In the genomic region with DNA sequence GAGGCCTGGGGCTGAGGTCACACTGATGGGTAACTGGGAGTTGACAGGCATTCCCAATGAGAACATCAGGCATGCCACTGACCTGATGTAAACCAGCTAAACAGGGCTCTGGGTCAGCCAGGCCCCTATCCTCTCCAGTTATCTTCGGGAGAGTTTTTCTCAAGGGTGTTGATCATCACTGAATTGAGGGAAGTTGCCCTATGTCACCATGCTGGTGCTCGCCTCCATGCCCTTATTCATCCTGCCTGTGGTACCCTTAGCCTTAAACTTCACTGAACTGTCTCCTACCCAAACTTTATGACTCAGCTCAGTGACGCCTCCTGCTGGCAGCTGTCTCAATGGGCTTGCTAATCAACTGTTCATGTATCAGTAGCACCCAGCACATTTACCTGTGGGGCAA, we compare ENCODE assay signal across 8 cellular contexts.
DNase-seq lines count a peak whose midpoint lies in the region; ATAC-seq and TF ChIP-seq lines count a peak whose summit lies in the region.

No MANE protein-coding gene starts in this region.

- H3K9me3 ChIP-seq in DND-41 (ENCODE audit: insufficient read depth, low read length, severe bottlenecking) (no peaks in the 10 kb centered on the region), thyroid gland (no peaks in the 10 kb centered on the region)

- ATAC-seq in DND-41 (ENCODE audit: insufficient read depth, low read depth) (no peak), HG02970 (IDR thresholded peaks at IDR 0.05; ENCODE audit: low FRiP score, unreplicated experiment) (no peak)

- H3K4me1 Mint-ChIP-seq in activated naive CD8-positive, alpha-beta T cell treated with anti-CD3 and anti-CD28 coated beads for 36 hours, result no peaks in the 10 kb centered on the region

- no peak overlapping the region for H3K18ac ChIP-seq in mesendoderm (ENCODE audit: low read length)

- no peak for TF ChIP-seq POLR2A in thyroid gland (IDR thresholded peaks at IDR 0.05)

- H3K27ac ChIP-seq in DND-41 (ENCODE audit: low read length) (no peak overlapping the region), mesendoderm (ENCODE audit: low read depth, low read length) (no peak overlapping the region), thyroid gland (no peak overlapping the region), caudate nucleus (ENCODE audit: low read depth, low read length) (no peak overlapping the region)

- H2AK5ac ChIP-seq in mesendoderm (ENCODE audit: low read length), result peak overlapping the region; percentile 22

- no peaks in the 10 kb centered on the region for H4K20me1 ChIP-seq in DND-41 (ENCODE audit: insufficient read depth, low read length)

- H3K9ac ChIP-seq in DND-41 (ENCODE audit: low read depth, low read length) (no peak overlapping the region), mesendoderm (ENCODE audit: low read length) (no peak overlapping the region)

- H2AFZ ChIP-seq in DND-41 (ENCODE audit: low read depth, low read length), result no peak overlapping the region

- no peak overlapping the region for H3K4me2 ChIP-seq in DND-41 (ENCODE audit: insufficient read depth, low read length)
- H3K4me2 ChIP-seq in mesendoderm (ENCODE audit: low read length), result no peak overlapping the region

- H3K4me1 ChIP-seq in DND-41 (ENCODE audit: insufficient read depth, low read length) (no peaks in the 10 kb centered on the region), mesendoderm (ENCODE audit: control insufficient read depth, low read depth, low read length) (no peaks in the 10 kb centered on the region), thyroid gland (no peaks in the 10 kb centered on the region)

- no peak overlapping the region for H4K5ac ChIP-seq in mesendoderm (ENCODE audit: low read length)

- peak; percentile 23 for DNase-seq in DND-41
- DNase-seq in HUDEP-2 (lab: John Stamatoyannopoulos, UW; ENCODE audit: unreplicated experiment in 76 of 76), result peak in 44 of 76 experiments; percentile 2 to 71 (median 13)
- DNase-seq in activated naive CD8-positive, alpha-beta T cell treated with anti-CD3 and anti-CD28 coated beads for 36 hours, result peak; percentile 2
- peak; percentile 81 for DNase-seq in mesendoderm
- DNase-seq in thyroid gland, result no peak
- DNase-seq in caudate nucleus (lab: John Stamatoyannopoulos, UW), result no peak
- no peak for DNase-seq in NCI-H510A treated with DMSO at 0.1 percent for 48 hours (lab: John Stamatoyannopoulos, UW)

- no peak overlapping the region for H4K8ac ChIP-seq in mesendoderm (ENCODE audit: low read depth, low read length)

- H3K4me3 ChIP-seq in DND-41 (ENCODE audit: low read depth in 1 of 2, low read length in 2 of 2) (no peak overlapping the region), mesendoderm (ENCODE audit: low read length) (no peak overlapping the region), thyroid gland (replicated peaks in 1 of 3) (no peak overlapping the region)

- H3K56ac ChIP-seq in mesendoderm (ENCODE audit: low read length), result no peak overlapping the region

- no peaks in the 10 kb centered on the region for H3K36me3 Mint-ChIP-seq in activated naive CD8-positive, alpha-beta T cell treated with anti-CD3 and anti-CD28 coated beads for 36 hours

- H3K79me2 ChIP-seq in DND-41 (ENCODE audit: insufficient read depth, low read length) (no peaks in the 10 kb centered on the region), mesendoderm (ENCODE audit: control insufficient read depth, insufficient read depth, low read length) (no peaks in the 10 kb centered on the region)

- no peak overlapping the region for H3K4ac ChIP-seq in mesendoderm (ENCODE audit: low read depth, low read length)

- no peak overlapping the region for H2BK5ac ChIP-seq in mesendoderm (ENCODE audit: low read length)

- H2BK120ac ChIP-seq in mesendoderm (ENCODE audit: low read depth, low read length), result no peak overlapping the region

- no peak overlapping the region for H3K23ac ChIP-seq in mesendoderm (ENCODE audit: low read length)

- TF ChIP-seq CTCF in DND-41 (IDR thresholded peaks at IDR 0.05; ENCODE audit: borderline replicate concordance, extremely low read depth, low read length, poor library complexity, severe bottlenecking) (peak; percentile 46), thyroid gland (IDR thresholded peaks at IDR 0.05) (no peak)

- no peaks in the 10 kb centered on the region for H3K9me3 Mint-ChIP-seq in activated naive CD8-positive, alpha-beta T cell treated with anti-CD3 and anti-CD28 coated beads for 36 hours

- no peak overlapping the region for H2BK15ac ChIP-seq in mesendoderm (replicated peaks; ENCODE audit: low read depth)

- intact Hi-C loops in thyroid gland (cut with DNase I), result no loop called here

- H3K4me3 Mint-ChIP-seq in activated naive CD8-positive, alpha-beta T cell treated with anti-CD3 and anti-CD28 coated beads for 36 hours, result no peak overlapping the region

- H3K27me3 ChIP-seq in DND-41 (ENCODE audit: insufficient read depth, low read length, poor library complexity), result no peaks in the 10 kb centered on the region
- no peaks in the 10 kb centered on the region for H3K27me3 ChIP-seq in mesendoderm (ENCODE audit: insufficient read depth, low read length, poor library complexity)
- H3K27me3 ChIP-seq in thyroid gland, result no peaks in the 10 kb centered on the region

- H3K79me1 ChIP-seq in mesendoderm (ENCODE audit: low read length), result no peaks in the 10 kb centered on the region

- WGBS in mesendoderm (ENCODE audit: extremely low coverage, insufficient coverage, low lambda C conversion rate), result no CpG with 5 or more reads among the region's 3 CpGs
- 58 to 68% methylated on average over 3 of the region's 3 CpGs for WGBS in thyroid gland, 2 donors

- H3K27ac Mint-ChIP-seq in activated naive CD8-positive, alpha-beta T cell treated with anti-CD3 and anti-CD28 coated beads for 36 hours, result no peak overlapping the region

- peaks cover 12% of the 10 kb centered on the region for H3K27me3 Mint-ChIP-seq in activated naive CD8-positive, alpha-beta T cell treated with anti-CD3 and anti-CD28 coated beads for 36 hours

- H3K36me3 ChIP-seq in DND-41 (ENCODE audit: insufficient read depth, low read length) (no peaks in the 10 kb centered on the region), mesendoderm (ENCODE audit: control insufficient read depth, insufficient read depth, low read length) (no peaks in the 10 kb centered on the region), thyroid gland (no peaks in the 10 kb centered on the region)

Comparison
In these comparisons a context has a peak if more than half of its experiments do, and no peak if none do; other contexts are left out.
1. DNase-seq: peak in DND-41 (single experiment), HUDEP-2 (44 of 76), activated naive CD8-positive, alpha-beta T cell treated with anti-CD3 and anti-CD28 coated beads for 36 hours (single experiment) and mesendoderm (single experiment); none in thyroid gland (0 of 2), caudate nucleus (0 of 61) and NCI-H510A treated with DMSO at 0.1 percent for 48 hours (single experiment).